Comparison of ENCODE assay signal across 8 cellular contexts in genomic region chr12:110613771-110614684, GRCh38. TPM values are rescaled to one million over a fixed set of nuclear protein-coding genes. Genes with fewer than 3 reads are reported as not detected.
DNase-seq lines count a peak whose midpoint lies in the region; ATAC-seq lines count a peak whose summit lies in the region.

Gene TCTN1 (plus strand): TSS chr12:110614129. CDS start chr12:110614183, 54 bp downstream.

- H3K36me3 Mint-ChIP-seq in effector memory CD8-positive, alpha-beta T cell (ENCODE audit: insufficient read depth), result peaks cover 4% of the 10 kb centered on the region

- peak within 1 kb of the TSS; percentile 77 to 81 for H3K4me3 Mint-ChIP-seq in effector memory CD8-positive, alpha-beta T cell

- no peaks in the 10 kb centered on the region for H3K9me3 Mint-ChIP-seq in effector memory CD8-positive, alpha-beta T cell

- H3K4me1 Mint-ChIP-seq in effector memory CD8-positive, alpha-beta T cell (ENCODE audit: low read depth in 2 of 2), result peaks cover 0 to 5% of the 10 kb centered on the region in 2 donors

- peak within 1 kb of the TSS; percentile 87 to 89 for H3K27ac Mint-ChIP-seq in effector memory CD8-positive, alpha-beta T cell

- ATAC-seq in GM21360 (IDR thresholded peaks at IDR 0.05; ENCODE audit: unreplicated experiment), result peak; percentile 88
- peak; percentile 99 for ATAC-seq in effector memory CD8-positive, alpha-beta T cell (replicated peaks)

- H3K27me3 Mint-ChIP-seq in effector memory CD8-positive, alpha-beta T cell, result no peaks in the 10 kb centered on the region

- peak; percentile 96 for DNase-seq in COLO829 (ENCODE audit: low spot score)
- peak; percentile 93 for DNase-seq in HT1080 (ENCODE audit: low read depth)
- peak; percentile 97 to 99 for DNase-seq in NOMO-1 (lab: John Stamatoyannopoulos, UW; ENCODE audit: unreplicated experiment in 2 of 2)
- peak; percentile 81 to 96 (median 89) for DNase-seq in activated CD8-positive, alpha-beta memory T cell treated with anti-CD3 and anti-CD28 coated beads for 48 hours (ENCODE audit: low read depth in 2 of 3, low spot score in 2 of 3)
- DNase-seq in effector memory CD8-positive, alpha-beta T cell, result peak; percentile 93 to 94 (median 94)
- peak; percentile 97 for DNase-seq in medulla oblongata (ENCODE audit: extremely low spot score)
- DNase-seq in stimulated activated CD4-positive, alpha-beta T cell treated with anti-CD3 and anti-CD28 coated beads, TNF-alpha, amount 100 ng/mL, for 48 hours (ENCODE audit: low read depth in 3 of 3), result peak; percentile 94 to 98 (median 95)

RNA-seq across cellular contexts. Expression of gene TCTN1, which starts in this region (rescaled TPM):
- total RNA-seq in HT1080 (2014; rRNA removed; shearing (Covaris generic)), result 13.1 and 15.9 TPM in 2 replicates
- polyA plus RNA-seq in HT1080 (2015; cell fraction: cytosol; rRNA removed), result 16.2 and 17.4 TPM in 2 replicates
- 36.1 and 37.3 TPM in 2 replicates for polyA plus RNA-seq in HT1080 (2015; cell fraction: nucleus; rRNA removed)

Comparison
In these comparisons a context has a peak if more than half of its experiments do, and no peak if none do; other contexts are left out.
1. Peak in every context shown above with its lines: DNase-seq and ATAC-seq.